In genomic region chr11:102118937-102119336, GRCh38 we compare ENCODE assay signal across 16 cellular contexts. TPM values are rescaled to one million over a fixed set of nuclear protein-coding genes. Genes with fewer than 3 reads are reported as not detected.
A peak's percentile ranks its signal among the peaks of the same experiment; 100 is the strongest.
DNase-seq lines count a peak whose midpoint lies in the region; ATAC-seq and TF ChIP-seq lines count a peak whose summit lies in the region.
"Had no signal": no experiment of that assay in that cellular context is flagged by ENCODE, and none has a peak within 500 bp of the region (broad histone marks: within the 10 kb centered on the region; RNA-seq: fewer than 3 reads in every experiment).

No MANE protein-coding gene starts in this region.

- H3K27ac Mint-ChIP-seq in osteocyte (ENCODE audit: unreplicated experiment) = peak overlapping the region; percentile 81
- H3K27ac Mint-ChIP-seq: activated naive CD4-positive, alpha-beta T cell treated with anti-CD3 and anti-CD28 coated beads, Interleukin-2, amount 50 U/mL, for 24 hours; T-helper 1 cell treated with Interleukin-12 subunit alpha and Interleukin-12 subunit beta and Interleukin-4 antibody, amounts not matched to agents 30 μg/mL and 1 μg/mL, for 36 hours had no signal

- peaks cover 6% of the 10 kb centered on the region for H3K9me3 Mint-ChIP-seq in osteocyte (ENCODE audit: unreplicated experiment)
- H3K9me3 Mint-ChIP-seq: activated naive CD4-positive, alpha-beta T cell treated with anti-CD3 and anti-CD28 coated beads, Interleukin-2, amount 50 U/mL, for 24 hours; T-helper 1 cell treated with Interleukin-12 subunit alpha and Interleukin-12 subunit beta and Interleukin-4 antibody, amounts not matched to agents 30 μg/mL and 1 μg/mL, for 36 hours had no signal

- H3K27ac ChIP-seq in foreskin keratinocyte = peak overlapping the region; percentile 29

- H3K4me3 Mint-ChIP-seq in osteocyte (ENCODE audit: unreplicated experiment) = peak overlapping the region; percentile 19
- H3K4me3 Mint-ChIP-seq: activated naive CD4-positive, alpha-beta T cell treated with anti-CD3 and anti-CD28 coated beads, Interleukin-2, amount 50 U/mL, for 24 hours; naive B cell; T-helper 1 cell treated with Interleukin-12 subunit alpha and Interleukin-12 subunit beta and Interleukin-4 antibody, amounts not matched to agents 30 μg/mL and 1 μg/mL, for 36 hours had no signal

- peaks cover 60% of the 10 kb centered on the region for H3K4me1 ChIP-seq in foreskin keratinocyte

- H3K27me3 ChIP-seq in foreskin keratinocyte = no peaks in the 10 kb centered on the region

- peaks cover 34% of the 10 kb centered on the region for H3K36me3 Mint-ChIP-seq in osteocyte (ENCODE audit: unreplicated experiment)
- H3K36me3 Mint-ChIP-seq: naive B cell had no signal

- H3K27me3 Mint-ChIP-seq in osteocyte (ENCODE audit: unreplicated experiment) = no peaks in the 10 kb centered on the region

- TF ChIP-seq CTCF in foreskin keratinocyte (conservative IDR thresholded peaks at IDR 0.05) (no peak), osteocyte (IDR thresholded peaks at IDR 0.05) (no peak)

- peaks cover 85% of the 10 kb centered on the region for H3K4me1 Mint-ChIP-seq in osteocyte (ENCODE audit: unreplicated experiment)
- H3K4me1 Mint-ChIP-seq: activated naive CD4-positive, alpha-beta T cell treated with anti-CD3 and anti-CD28 coated beads, Interleukin-2, amount 50 U/mL, for 24 hours; naive B cell had no signal

- ATAC-seq in foreskin keratinocyte (peak; percentile 24), HG02588 (IDR thresholded peaks at IDR 0.05; ENCODE audit: unreplicated experiment) (no peak), HG03097 (IDR thresholded peaks at IDR 0.05; ENCODE audit: low FRiP score, unreplicated experiment) (no peak), GM19463 (IDR thresholded peaks at IDR 0.05; ENCODE audit: unreplicated experiment) (no peak)

- DNase-seq in DMS53 treated with DMSO at 0.1 percent for 48 hours (lab: John Stamatoyannopoulos, UW; ENCODE audit: unreplicated experiment) (peak; percentile 20), NCI-H345 treated with DMSO at 0.1 percent for 48 hours (lab: John Stamatoyannopoulos, UW; ENCODE audit: unreplicated experiment) (peak; percentile 53), foreskin keratinocyte (peak in 1 of 2 donors; percentile 27), osteocyte (ENCODE audit: extremely low spot score, unreplicated experiment) (no peak), amygdala (lab: John Stamatoyannopoulos, UW) (no peak)
- DNase-seq: activated CD4-positive, alpha-beta T cell treated with anti-CD3 and anti-CD28 coated beads for 1 hour; glutamatergic neuron; naive B cell; NCI-H2029; NCI-H748 treated with DMSO at 0.1 percent for 48 hours; stimulated activated naive CD4-positive, alpha-beta T cell had no signal

RNA-seq across cellular contexts. Expression of gene YAP1, which starts 8.7 kb away (rescaled TPM):
- total RNA-seq in foreskin keratinocyte (130 and 146 TPM in 2 replicates), osteocyte (126 and 128 TPM in 2 replicates)
- polyA plus RNA-seq in foreskin keratinocyte = 29.6 and 36.0 TPM in 2 replicates

Comparison
In these comparisons a context has a peak if more than half of its experiments do, and no peak if none do; other contexts are left out.
1. DNase-seq: peak in DMS53 treated with DMSO at 0.1 percent for 48 hours (single experiment) and NCI-H345 treated with DMSO at 0.1 percent for 48 hours (single experiment); none in osteocyte (single experiment) and amygdala (0 of 56).